ENCODE assay signal across 1 cellular context in the genomic region with DNA sequence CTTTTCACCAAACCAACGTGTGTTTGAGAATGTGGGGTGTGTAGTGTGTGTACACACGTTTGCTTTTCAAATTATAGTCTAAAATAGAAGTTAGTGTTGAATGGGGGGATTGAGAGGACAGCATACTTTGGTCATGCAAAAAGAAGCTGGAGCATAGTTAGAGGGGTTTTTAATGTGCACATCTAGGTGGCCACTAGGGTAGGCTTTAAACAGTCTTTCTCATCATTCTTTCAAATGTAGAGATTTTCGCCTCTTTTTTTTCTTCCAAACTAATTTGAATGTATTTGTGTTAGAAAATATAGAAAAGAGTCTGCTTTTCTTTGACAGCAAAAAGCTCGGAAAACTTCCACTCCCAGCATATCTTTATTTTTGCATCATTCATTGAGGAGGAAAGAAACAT.
A peak's percentile ranks its signal among the peaks of the same experiment; 100 is the strongest.
TF ChIP-seq lines count a peak whose summit lies in the region.

No MANE protein-coding gene starts in this region.

TF ChIP-seq in K562, 482 proteins besides CTCF, POLR2A, EP300 and RAD21:
- no peak for TF ChIP-seq MAFK (IDR thresholded peaks at IDR 0.05; ENCODE audit: low read length)
- TF ChIP-seq ZNF395 (CRISPR knock-in tag; IDR thresholded peaks at IDR 0.05): 0 out of 2 replicates have a peak, but pooled peaks have one; percentile 12
- no peak for TF ChIP-seq NUFIP1 (IDR thresholded peaks at IDR 0.05; ENCODE audit: partially characterized antibody)
- TF ChIP-seq ZNF384 (IDR thresholded peaks at IDR 0.05; ENCODE audit: low read depth, low read length): peak; percentile 43; the same call in 1 of the 2 replicates
- TF ChIP-seq HNRNPLL (IDR thresholded peaks at IDR 0.05; ENCODE audit: low read depth, low read length, poor library complexity, severe bottlenecking): no peak
- TF ChIP-seq FOXA3 (CRISPR knock-in tag; conservative IDR thresholded peaks at IDR 0.05 in 1 of 2, IDR thresholded peaks at IDR 0.05 in 1 of 2): no peak
- TF ChIP-seq ZC3H4 (CRISPR knock-in tag; IDR thresholded peaks at IDR 0.05; ENCODE audit: borderline replicate concordance): no peak
- TF ChIP-seq KAT2B (IDR thresholded peaks at IDR 0.05; ENCODE audit: low read depth, low read length): no peak
- no peak for TF ChIP-seq CBFA2T3 (IDR thresholded peaks at IDR 0.05)
- TF ChIP-seq ZNF274 (IDR thresholded peaks at IDR 0.05; ENCODE audit: borderline replicate concordance, low read depth, low read length): no peak; the same call in 1 of the 2 replicates
- 0 out of 2 replicates have a peak, but pooled peaks have one; percentile 14 for TF ChIP-seq CXXC5 (CRISPR knock-in tag; IDR thresholded peaks at IDR 0.05)
- no peak for TF ChIP-seq ZNF766 (CRISPR knock-in tag; conservative IDR thresholded peaks at IDR 0.05)
- TF ChIP-seq TGIF2 (CRISPR knock-in tag; IDR thresholded peaks at IDR 0.05): no peak
- no peak for TF ChIP-seq ZNF561 (CRISPR knock-in tag; conservative IDR thresholded peaks at IDR 0.05)
- TF ChIP-seq ZNF324 (CRISPR knock-in tag; IDR thresholded peaks at IDR 0.05): no peak
- TF ChIP-seq TCF3 (CRISPR knock-in tag; IDR thresholded peaks at IDR 0.05): no peak
- no peak for TF ChIP-seq E2F6 (IDR thresholded peaks at IDR 0.05; ENCODE audit: borderline replicate concordance in 1 of 2, extremely low read depth in 1 of 2, insufficient read depth in 1 of 2, insufficient read length in 1 of 2, low read depth in 1 of 2, low read length in 1 of 2, poor library complexity in 1 of 2, severe bottlenecking in 1 of 2)
- 0 out of 2 replicates have a peak, but pooled peaks have one; percentile 32 for TF ChIP-seq MECOM (CRISPR knock-in tag; IDR thresholded peaks at IDR 0.05)
- TF ChIP-seq, protein P1, sequence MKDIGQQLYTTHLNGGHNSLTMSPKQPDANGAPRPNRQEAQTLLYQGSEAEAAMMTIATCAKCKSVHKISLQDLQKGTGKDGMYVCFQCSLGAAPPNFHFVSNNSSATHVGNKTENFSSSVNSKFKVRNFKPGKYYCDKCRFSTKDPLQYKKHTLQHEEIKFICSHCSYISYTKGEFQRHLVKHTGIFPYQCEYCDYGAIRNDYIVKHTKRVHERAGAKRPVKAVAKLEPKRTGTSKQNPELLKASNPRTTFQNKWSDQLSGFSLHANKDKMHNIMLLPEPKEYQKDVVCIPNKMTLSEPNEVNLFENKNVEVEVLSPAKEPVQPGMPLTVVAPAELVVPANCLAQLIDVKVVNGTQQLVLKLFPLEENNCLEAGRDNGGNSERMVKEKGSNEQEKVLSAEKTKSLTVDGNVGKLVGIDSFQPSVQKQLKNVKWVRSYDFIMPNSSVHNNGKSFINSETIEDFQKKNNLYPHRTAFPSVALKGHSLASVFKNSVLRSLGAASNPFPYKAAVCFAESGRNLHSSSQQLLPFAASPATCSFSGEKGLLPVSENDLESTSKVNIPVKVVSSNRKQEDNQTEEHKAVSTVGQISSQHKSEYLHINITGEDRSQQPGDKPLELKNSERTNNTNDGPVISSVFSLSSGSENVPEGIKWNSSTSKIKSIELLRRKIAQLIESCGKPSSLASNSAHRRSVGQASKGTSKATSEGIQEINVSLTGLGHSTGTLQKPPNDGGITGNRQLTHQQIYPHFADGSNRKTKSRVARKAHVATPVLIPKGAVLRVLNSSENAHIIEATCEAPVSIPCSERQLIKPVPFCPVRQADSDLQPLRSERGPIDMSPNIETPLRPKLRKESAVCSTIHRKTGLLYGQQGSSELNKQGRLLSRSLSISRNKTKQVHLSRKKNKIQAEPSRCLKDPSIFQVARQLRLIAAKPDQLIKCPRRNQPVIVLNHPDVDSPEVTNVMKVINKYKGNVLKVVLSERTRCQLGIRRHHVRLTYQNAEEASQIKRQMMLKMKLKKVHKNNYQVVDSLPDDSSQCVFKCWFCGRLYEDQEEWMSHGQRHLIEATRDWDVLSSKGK (CRISPR knock-in tag; IDR thresholded peaks at IDR 0.05): no peak
- TF ChIP-seq, protein P2, sequence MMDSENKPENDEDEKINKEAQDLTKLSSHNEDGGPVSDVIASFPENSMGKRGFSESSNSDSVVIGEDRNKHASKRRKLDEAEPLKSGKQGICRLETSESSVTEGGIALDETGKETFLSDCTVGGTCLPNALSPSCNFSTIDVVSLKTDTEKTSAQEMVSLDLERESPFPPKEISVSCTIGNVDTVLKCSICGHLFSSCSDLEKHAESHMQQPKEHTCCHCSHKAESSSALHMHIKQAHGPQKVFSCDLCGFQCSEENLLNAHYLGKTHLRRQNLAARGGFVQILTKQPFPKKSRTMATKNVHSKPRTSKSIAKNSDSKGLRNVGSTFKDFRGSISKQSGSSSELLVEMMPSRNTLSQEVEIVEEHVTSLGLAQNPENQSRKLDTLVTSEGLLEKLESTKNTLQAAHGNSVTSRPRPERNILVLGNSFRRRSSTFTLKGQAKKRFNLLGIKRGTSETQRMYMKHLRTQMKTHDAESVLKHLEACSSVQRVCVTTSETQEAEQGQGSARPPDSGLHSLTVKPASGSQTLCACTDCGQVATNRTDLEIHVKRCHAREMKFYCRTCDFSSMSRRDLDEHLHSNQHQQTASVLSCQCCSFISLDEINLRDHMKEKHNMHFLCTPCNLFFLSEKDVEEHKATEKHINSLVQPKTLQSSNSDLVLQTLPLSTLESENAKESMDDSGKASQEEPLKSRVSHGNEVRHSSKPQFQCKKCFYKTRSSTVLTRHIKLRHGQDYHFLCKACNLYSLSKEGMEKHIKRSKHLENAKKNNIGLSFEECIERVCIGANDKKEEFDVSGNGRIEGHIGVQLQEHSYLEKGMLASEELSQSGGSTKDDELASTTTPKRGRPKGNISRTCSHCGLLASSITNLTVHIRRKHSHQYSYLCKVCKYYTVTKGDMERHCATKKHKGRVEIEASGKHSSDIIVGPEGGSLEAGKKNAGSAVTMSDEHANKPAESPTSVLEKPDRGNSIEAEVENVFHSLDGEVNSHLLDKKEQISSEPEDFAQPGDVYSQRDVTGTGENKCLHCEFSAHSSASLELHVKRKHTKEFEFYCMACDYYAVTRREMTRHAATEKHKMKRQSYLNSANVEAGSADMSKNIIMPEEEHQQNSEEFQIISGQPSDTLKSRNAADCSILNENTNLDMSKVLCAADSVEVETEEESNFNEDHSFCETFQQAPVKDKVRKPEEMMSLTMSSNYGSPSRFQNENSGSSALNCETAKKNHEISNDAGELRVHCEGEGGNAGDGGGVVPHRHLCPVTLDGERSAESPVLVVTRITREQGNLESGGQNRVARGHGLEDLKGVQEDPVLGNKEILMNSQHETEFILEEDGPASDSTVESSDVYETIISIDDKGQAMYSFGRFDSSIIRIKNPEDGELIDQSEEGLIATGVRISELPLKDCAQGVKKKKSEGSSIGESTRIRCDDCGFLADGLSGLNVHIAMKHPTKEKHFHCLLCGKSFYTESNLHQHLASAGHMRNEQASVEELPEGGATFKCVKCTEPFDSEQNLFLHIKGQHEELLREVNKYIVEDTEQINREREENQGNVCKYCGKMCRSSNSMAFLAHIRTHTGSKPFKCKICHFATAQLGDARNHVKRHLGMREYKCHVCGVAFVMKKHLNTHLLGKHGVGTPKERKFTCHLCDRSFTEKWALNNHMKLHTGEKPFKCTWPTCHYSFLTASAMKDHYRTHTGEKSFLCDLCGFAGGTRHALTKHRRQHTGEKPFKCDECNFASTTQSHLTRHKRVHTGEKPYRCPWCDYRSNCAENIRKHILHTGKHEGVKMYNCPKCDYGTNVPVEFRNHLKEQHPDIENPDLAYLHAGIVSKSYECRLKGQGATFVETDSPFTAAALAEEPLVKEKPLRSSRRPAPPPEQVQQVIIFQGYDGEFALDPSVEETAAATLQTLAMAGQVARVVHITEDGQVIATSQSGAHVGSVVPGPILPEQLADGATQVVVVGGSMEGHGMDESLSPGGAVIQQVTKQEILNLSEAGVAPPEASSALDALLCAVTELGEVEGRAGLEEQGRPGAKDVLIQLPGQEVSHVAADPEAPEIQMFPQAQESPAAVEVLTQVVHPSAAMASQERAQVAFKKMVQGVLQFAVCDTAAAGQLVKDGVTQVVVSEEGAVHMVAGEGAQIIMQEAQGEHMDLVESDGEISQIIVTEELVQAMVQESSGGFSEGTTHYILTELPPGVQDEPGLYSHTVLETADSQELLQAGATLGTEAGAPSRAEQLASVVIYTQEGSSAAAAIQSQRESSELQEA (IDR thresholded peaks at IDR 0.05; ENCODE audit: low read depth): no peak
- TF ChIP-seq ARID3B (CRISPR knock-in tag; IDR thresholded peaks at IDR 0.05; ENCODE audit: borderline replicate concordance): no peak
- TF ChIP-seq ZNF311 (CRISPR knock-in tag; IDR thresholded peaks at IDR 0.05): 0 out of 2 replicates have a peak, but pooled peaks have one; percentile 19
TF ChIP-seq in K562: peak in this region for 5.
